8 cellular contexts compared by ENCODE assay signal in the genomic region with DNA sequence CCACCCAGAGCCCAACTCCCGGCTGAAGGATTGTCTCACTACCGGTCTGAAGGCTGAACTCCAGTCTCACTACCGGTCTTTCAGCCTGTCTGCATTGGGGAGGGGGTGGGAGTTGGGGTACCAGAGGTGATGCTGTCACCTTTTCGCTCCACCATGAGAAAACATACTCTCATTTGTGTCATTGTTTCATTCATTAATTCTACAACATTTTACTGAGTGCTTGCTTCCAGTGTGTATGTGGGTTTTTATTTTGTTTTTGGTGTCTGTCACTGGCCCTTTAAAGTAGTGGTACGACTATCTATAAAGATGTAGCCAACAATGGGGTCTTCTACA. TPM values are rescaled to one million over a fixed set of nuclear protein-coding genes. Genes with fewer than 3 reads are reported as not detected.
DNase-seq lines count a peak whose midpoint lies in the region; ATAC-seq and TF ChIP-seq lines count a peak whose summit lies in the region.

No MANE protein-coding gene starts in this region.

- H3K27me3 Mint-ChIP-seq in chondrocyte (ENCODE audit: low read depth) (no peaks in the 10 kb centered on the region), naive B cell (no peaks in the 10 kb centered on the region)

- H3K79me2 ChIP-seq in ACC112 (ENCODE audit: control insufficient read depth, insufficient read depth, low read length, unreplicated experiment) (peaks cover 28% of the 10 kb centered on the region), KMS-11 (ENCODE audit: insufficient read depth, low read depth) (peaks cover 41% of the 10 kb centered on the region)

- H3K27ac Mint-ChIP-seq in chondrocyte (ENCODE audit: unreplicated experiment) = peak overlapping the region; percentile 98
- H3K27ac Mint-ChIP-seq in naive B cell = peak overlapping the region; percentile 83 to 99 (median 96)

- H3K4me3 ChIP-seq in ACC112 (ENCODE audit: low read depth, low read length) (peak overlapping the region; percentile 93), KMS-11 (IDR thresholded peaks at IDR 0.05; ENCODE audit: insufficient read depth, low read depth, low read length) (no peak overlapping the region)

- no peak for DNase-seq in chondrocyte (ENCODE audit: low spot score)
- DNase-seq in naive B cell = no peak
- no peak for DNase-seq in HuH-7 (ENCODE audit: low spot score)
- no peak for DNase-seq in stimulated activated CD4-positive, alpha-beta T cell treated with anti-CD3 and anti-CD28 coated beads, Interleukin-2, amount 100 ng/mL, for 48 hours
- no peak for DNase-seq in NCI-H2081 (lab: John Stamatoyannopoulos, UW)

- H3K36me3 Mint-ChIP-seq in chondrocyte (ENCODE audit: low read depth) (peaks cover 18% of the 10 kb centered on the region), naive B cell (no peaks in the 10 kb centered on the region)

- peaks cover 29% of the 10 kb centered on the region for H3K27me3 ChIP-seq in ACC112 (ENCODE audit: insufficient read depth, low read length)
- no peaks in the 10 kb centered on the region for H3K27me3 ChIP-seq in KMS-11 (ENCODE audit: insufficient read depth, low read depth)

- H4K20me1 ChIP-seq in KMS-11 (ENCODE audit: insufficient read depth) = no peaks in the 10 kb centered on the region

- ATAC-seq in naive B cell (ENCODE audit: low read depth in 2 of 2) (no peak), GM18498 (IDR thresholded peaks at IDR 0.05; ENCODE audit: unreplicated experiment) (no peak)

- H3K36me3 ChIP-seq in ACC112 (ENCODE audit: insufficient read depth, low read length) (peaks cover 20% of the 10 kb centered on the region), KMS-11 (ENCODE audit: insufficient read depth) (peaks cover 28% of the 10 kb centered on the region)

- H3K9me3 Mint-ChIP-seq in chondrocyte (ENCODE audit: low read depth) (no peaks in the 10 kb centered on the region), naive B cell (no peaks in the 10 kb centered on the region)

- peaks cover 44% of the 10 kb centered on the region for H3K4me1 Mint-ChIP-seq in chondrocyte (ENCODE audit: low read depth)
- H3K4me1 Mint-ChIP-seq in naive B cell = peaks cover 45 to 63% (median 53%) of the 10 kb centered on the region in 3 donors

- H3K4me1 ChIP-seq in ACC112 (ENCODE audit: control insufficient read depth, insufficient read depth, low read length, unreplicated experiment) (peaks cover 13% of the 10 kb centered on the region), KMS-11 (ENCODE audit: low read depth, poor library complexity, severe bottlenecking) (peaks cover 42% of the 10 kb centered on the region)

- H3K4me3 Mint-ChIP-seq in chondrocyte (ENCODE audit: unreplicated experiment) = peak overlapping the region; percentile 92
- H3K4me3 Mint-ChIP-seq in naive B cell = peak overlapping the region; percentile 85 to 98 (median 94)

- peak overlapping the region; percentile 6; the same call in 1 of the 2 replicates for H3K9ac ChIP-seq in KMS-11

- H2AFZ ChIP-seq in ACC112 (ENCODE audit: low read length, unreplicated experiment) (peak overlapping the region; percentile 70), KMS-11 (ENCODE audit: low read depth) (peak overlapping the region; percentile 52)

- TF ChIP-seq CTCF in KMS-11 (conservative IDR thresholded peaks at IDR 0.05; ENCODE audit: low read depth, low read length) (no peak), chondrocyte (IDR thresholded peaks at IDR 0.05) (no peak)

- H3K27ac ChIP-seq in ACC112 (ENCODE audit: low read depth, low read length) (0 out of 2 replicates have a peak overlapping the region, but pooled peaks have one; percentile 14), KMS-11 (peak overlapping the region; percentile 36; the same call in 1 of the 2 replicates)

- H3K4me2 ChIP-seq in KMS-11 = peak overlapping the region; percentile 80

RNA-seq across cellular contexts. Expression of a gene that starts 0.5 kb away (rescaled TPM):
- 136 to 140 TPM (median 139 TPM) in 3 replicates for total RNA-seq in chondrocyte
- 10 to 100 TPM; 63.2 to 99.0 (median 67.8) TPM for polyA plus RNA-seq in naive B cell (ENCODE audit: low read depth in 6 of 6)

RNA-seq across cellular contexts. Expression of a gene that starts 2.3 kb away (rescaled TPM):
- 17.3 to 22.1 TPM (median 21.8 TPM) in 3 replicates for total RNA-seq in chondrocyte
- 10 to 100 TPM; 10.9 to 21.0 (median 14.2) TPM for polyA plus RNA-seq in naive B cell (ENCODE audit: low read depth in 6 of 6)

RNA-seq across cellular contexts. Expression of a gene that starts 7.8 kb away (rescaled TPM):
- total RNA-seq in chondrocyte = 21.2 to 29.3 TPM (median 21.5 TPM) in 3 replicates
- polyA plus RNA-seq in naive B cell (ENCODE audit: low read depth in 6 of 6) = 10 to 100 TPM; 48.3 to 82.1 (median 57.7) TPM

RNA-seq across cellular contexts. Expression of a gene that starts 14.1 kb away (rescaled TPM):
- 1.9 to 3.1 TPM (median 1.9 TPM) in 3 replicates for total RNA-seq in chondrocyte
- 1 to 10 TPM; 1.2 to 4.0 (median 2.1) TPM for polyA plus RNA-seq in naive B cell (ENCODE audit: low read depth in 6 of 6)

RNA-seq across cellular contexts. Expression of a gene that starts 14.2 kb away (rescaled TPM):
- 2.1 to 3.2 TPM (median 2.3 TPM) in 3 replicates for total RNA-seq in chondrocyte
- under 1 TPM in 3 of 6 donors, not detected in 3; 0.09 to 0.58 (median 0.31) TPM for polyA plus RNA-seq in naive B cell (ENCODE audit: low read depth in 6 of 6)
